In the genomic region with DNA sequence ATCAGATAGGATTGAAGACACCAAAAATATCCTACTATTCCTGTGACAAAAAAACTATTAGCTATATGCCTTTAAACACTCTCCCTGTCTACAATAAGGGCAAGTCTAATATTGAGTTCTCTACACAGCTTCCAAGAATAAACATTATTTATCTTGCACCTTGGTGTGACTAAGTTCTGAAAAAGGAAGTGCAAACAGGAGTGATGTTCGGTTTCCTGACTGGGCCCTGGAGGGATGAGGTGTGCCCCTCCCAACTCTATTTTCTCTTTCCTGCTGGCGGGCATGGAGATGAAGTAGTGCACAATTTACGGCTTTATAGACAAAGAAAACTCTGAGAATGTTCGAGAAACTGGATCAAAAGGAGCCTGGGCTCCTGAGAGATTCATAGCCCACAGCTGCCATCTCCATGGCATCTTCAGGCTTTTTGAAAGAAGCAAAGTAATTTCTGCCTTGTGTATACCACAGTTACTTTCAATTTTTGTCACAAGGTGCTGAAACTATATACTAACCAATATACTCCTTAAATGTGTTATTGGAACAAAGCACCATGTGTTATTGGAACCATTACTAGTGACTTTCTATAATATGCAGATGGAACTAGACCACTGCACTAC, we compare ENCODE assay signal across 16 cellular contexts. TPM values are rescaled to one million over a fixed set of nuclear protein-coding genes. Genes with fewer than 3 reads are reported as not detected.
DNase-seq lines count a peak whose midpoint lies in the region; ATAC-seq, FAIRE-seq and TF ChIP-seq lines count a peak whose summit lies in the region.
"Had no signal": no experiment of that assay in that cellular context is flagged by ENCODE, and none has a peak within 500 bp of the region (broad histone marks: within the 10 kb centered on the region; RNA-seq: fewer than 3 reads in every experiment).

No MANE protein-coding gene starts in this region.

- peaks cover 16% of the 10 kb centered on the region for H3K36me3 Mint-ChIP-seq in progenitor cell of endocrine pancreas (ENCODE audit: insufficient read depth)

- no peak for TF ChIP-seq CTCF in GM06990 (IDR thresholded peaks at IDR 0.05; ENCODE audit: insufficient read depth, low read length, poor library complexity, severe bottlenecking)
- TF ChIP-seq CTCF in prostate gland (IDR thresholded peaks at IDR 0.05) = no peak
- TF ChIP-seq CTCF in progenitor cell of endocrine pancreas (IDR thresholded peaks at IDR 0.05; ENCODE audit: unreplicated experiment) = no peak

- H3K4me3 Mint-ChIP-seq in progenitor cell of endocrine pancreas (ENCODE audit: low read depth) = no peak overlapping the region

- no peaks in the 10 kb centered on the region for H3K27me3 ChIP-seq in GM06990 (replicated peaks; ENCODE audit: control insufficient read depth, insufficient read depth, low read length)
- no peaks in the 10 kb centered on the region for H3K27me3 ChIP-seq in prostate gland (replicated peaks; ENCODE audit: insufficient read depth)
- H3K27me3 ChIP-seq: right atrium auricular region had no signal

- H3K27ac Mint-ChIP-seq in progenitor cell of endocrine pancreas = no peak overlapping the region

- intact Hi-C loops in prostate gland (cut with DNase I) = no loop called here

- H3K27me3 Mint-ChIP-seq in progenitor cell of endocrine pancreas = no peaks in the 10 kb centered on the region

- peak overlapping the region; percentile 16 for H3K4me3 ChIP-seq in GM06990 (replicated peaks; ENCODE audit: low read depth, low read length)
- H3K4me3 ChIP-seq in prostate gland = no peak overlapping the region
- H3K4me3 ChIP-seq: A549, right atrium auricular region had no signal

- no peaks in the 10 kb centered on the region for H3K4me1 ChIP-seq in prostate gland (replicated peaks)
- H3K4me1 ChIP-seq: A549, right atrium auricular region had no signal

- WGBS in prostate gland = 62% methylated on average over 4 of the region's 4 CpGs

- TF ChIP-seq POLR2A in prostate gland (IDR thresholded peaks at IDR 0.05) = no peak

- ATAC-seq in GM19351 (IDR thresholded peaks at IDR 0.05; ENCODE audit: unreplicated experiment) = peak; percentile 92
- ATAC-seq in HG02678 (IDR thresholded peaks at IDR 0.05; ENCODE audit: unreplicated experiment) = peak; percentile 91
- ATAC-seq in HG03378 (IDR thresholded peaks at IDR 0.05; ENCODE audit: unreplicated experiment) = peak; percentile 94
- ATAC-seq: A549 had no signal

- H3K4me1 Mint-ChIP-seq in progenitor cell of endocrine pancreas (ENCODE audit: low read depth) = peaks cover 3% of the 10 kb centered on the region

- FAIRE-seq in urothelium cell line (lab: Jason Lieb, UNC) = no peak
- FAIRE-seq: A549, astrocyte, TTC549 had no signal

- no peak overlapping the region for H3K27ac ChIP-seq in prostate gland
- H3K27ac ChIP-seq: A549, right atrium auricular region had no signal

- DNase-seq in GM06990 (ENCODE audit: extremely low read depth, insufficient read length) (no peak), prostate gland (ENCODE audit: low spot score) (no peak), urothelium cell line (ENCODE audit: low spot score) (no peak), NCI-H1436 treated with DMSO at 0.1 percent for 48 hours (lab: John Stamatoyannopoulos, UW) (no peak), progenitor cell of endocrine pancreas (ENCODE audit: low spot score, unreplicated experiment) (no peak)
- DNase-seq: DMS79 treated with DMSO at 0.1 percent for 48 hours; effector memory CD4-positive, alpha-beta T cell; H7; hippocampal formation had no signal

- no peaks in the 10 kb centered on the region for H3K9me3 ChIP-seq in prostate gland
- H3K9me3 ChIP-seq: A549, right atrium auricular region had no signal

- H3K36me3 ChIP-seq in GM06990 (ENCODE audit: control insufficient read depth, insufficient read depth, low read length) (no peaks in the 10 kb centered on the region), prostate gland (no peaks in the 10 kb centered on the region)
- H3K36me3 ChIP-seq: right atrium auricular region had no signal

- H3K9me3 Mint-ChIP-seq in progenitor cell of endocrine pancreas (ENCODE audit: low read depth) = no peaks in the 10 kb centered on the region

RNA-seq across cellular contexts. Expression of gene LRATD1, which starts 22.3 kb away (rescaled TPM):
- total RNA-seq in prostate gland (100 to 1,000 TPM; 123 to 129 TPM), progenitor cell of endocrine pancreas (148 and 177 TPM in 2 replicates)
